In the genomic region with DNA sequence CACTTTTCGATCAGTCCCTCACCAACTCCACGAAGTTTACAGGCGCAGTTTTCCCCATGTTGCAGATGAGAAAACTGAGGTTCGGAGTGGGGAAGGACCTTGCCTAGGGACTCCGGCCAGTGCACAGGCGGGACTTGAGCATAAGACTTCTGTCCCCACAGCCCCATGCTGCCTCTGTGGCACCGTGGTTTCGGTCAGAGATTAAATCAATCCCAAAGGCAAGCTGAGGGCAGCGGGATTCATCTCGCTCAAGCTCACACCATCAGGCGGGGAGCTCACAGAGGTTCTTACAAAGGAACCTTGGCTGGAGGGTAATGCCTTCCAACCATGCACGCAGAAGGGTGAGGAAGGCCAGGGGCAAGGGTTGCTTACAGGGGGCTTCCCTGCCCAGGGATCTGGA, we compare ENCODE assay signal across 1 cellular context.
TF ChIP-seq lines count a peak whose summit lies in the region.

No MANE protein-coding gene starts in this region.

TF ChIP-seq in GM23338, 12 proteins besides CTCF, POLR2A, EP300 and RAD21 (continued from another document):
- TF ChIP-seq, protein P1, sequence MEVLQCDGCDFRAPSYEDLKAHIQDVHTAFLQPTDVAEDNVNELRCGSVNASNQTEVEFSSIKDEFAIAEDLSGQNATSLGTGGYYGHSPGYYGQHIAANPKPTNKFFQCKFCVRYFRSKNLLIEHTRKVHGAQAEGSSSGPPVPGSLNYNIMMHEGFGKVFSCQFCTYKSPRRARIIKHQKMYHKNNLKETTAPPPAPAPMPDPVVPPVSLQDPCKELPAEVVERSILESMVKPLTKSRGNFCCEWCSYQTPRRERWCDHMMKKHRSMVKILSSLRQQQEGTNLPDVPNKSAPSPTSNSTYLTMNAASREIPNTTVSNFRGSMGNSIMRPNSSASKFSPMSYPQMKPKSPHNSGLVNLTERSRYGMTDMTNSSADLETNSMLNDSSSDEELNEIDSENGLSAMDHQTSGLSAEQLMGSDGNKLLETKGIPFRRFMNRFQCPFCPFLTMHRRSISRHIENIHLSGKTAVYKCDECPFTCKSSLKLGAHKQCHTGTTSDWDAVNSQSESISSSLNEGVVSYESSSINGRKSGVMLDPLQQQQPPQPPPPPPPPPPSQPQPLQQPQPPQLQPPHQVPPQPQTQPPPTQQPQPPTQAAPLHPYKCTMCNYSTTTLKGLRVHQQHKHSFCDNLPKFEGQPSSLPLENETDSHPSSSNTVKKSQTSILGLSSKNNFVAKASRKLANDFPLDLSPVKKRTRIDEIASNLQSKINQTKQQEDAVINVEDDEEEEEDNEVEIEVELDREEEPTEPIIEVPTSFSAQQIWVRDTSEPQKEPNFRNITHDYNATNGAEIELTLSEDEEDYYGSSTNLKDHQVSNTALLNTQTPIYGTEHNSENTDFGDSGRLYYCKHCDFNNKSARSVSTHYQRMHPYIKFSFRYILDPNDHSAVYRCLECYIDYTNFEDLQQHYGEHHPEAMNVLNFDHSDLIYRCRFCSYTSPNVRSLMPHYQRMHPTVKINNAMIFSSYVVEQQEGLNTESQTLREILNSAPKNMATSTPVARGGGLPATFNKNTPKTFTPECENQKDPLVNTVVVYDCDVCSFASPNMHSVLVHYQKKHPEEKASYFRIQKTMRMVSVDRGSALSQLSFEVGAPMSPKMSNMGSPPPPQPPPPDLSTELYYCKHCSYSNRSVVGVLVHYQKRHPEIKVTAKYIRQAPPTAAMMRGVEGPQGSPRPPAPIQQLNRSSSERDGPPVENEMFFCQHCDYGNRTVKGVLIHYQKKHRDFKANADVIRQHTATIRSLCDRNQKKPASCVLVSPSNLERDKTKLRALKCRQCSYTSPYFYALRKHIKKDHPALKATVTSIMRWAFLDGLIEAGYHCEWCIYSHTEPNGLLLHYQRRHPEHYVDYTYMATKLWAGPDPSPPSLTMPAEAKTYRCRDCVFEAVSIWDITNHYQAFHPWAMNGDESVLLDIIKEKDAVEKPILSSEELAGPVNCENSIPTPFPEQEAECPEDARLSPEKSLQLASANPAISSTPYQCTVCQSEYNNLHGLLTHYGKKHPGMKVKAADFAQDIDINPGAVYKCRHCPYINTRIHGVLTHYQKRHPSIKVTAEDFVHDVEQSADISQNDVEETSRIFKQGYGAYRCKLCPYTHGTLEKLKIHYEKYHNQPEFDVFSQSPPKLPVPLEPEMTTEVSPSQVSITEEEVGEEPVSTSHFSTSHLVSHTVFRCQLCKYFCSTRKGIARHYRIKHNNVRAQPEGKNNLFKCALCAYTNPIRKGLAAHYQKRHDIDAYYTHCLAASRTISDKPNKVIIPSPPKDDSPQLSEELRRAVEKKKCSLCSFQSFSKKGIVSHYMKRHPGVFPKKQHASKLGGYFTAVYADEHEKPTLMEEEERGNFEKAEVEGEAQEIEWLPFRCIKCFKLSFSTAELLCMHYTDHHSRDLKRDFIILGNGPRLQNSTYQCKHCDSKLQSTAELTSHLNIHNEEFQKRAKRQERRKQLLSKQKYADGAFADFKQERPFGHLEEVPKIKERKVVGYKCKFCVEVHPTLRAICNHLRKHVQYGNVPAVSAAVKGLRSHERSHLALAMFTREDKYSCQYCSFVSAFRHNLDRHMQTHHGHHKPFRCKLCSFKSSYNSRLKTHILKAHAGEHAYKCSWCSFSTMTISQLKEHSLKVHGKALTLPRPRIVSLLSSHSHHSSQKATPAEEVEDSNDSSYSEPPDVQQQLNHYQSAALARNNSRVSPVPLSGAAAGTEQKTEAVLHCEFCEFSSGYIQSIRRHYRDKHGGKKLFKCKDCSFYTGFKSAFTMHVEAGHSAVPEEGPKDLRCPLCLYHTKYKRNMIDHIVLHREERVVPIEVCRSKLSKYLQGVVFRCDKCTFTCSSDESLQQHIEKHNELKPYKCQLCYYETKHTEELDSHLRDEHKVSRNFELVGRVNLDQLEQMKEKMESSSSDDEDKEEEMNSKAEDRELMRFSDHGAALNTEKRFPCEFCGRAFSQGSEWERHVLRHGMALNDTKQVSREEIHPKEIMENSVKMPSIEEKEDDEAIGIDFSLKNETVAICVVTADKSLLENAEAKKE (CRISPR knock-in tag; IDR thresholded peaks at IDR 0.05) = no peak
TF ChIP-seq in GM23338: peak in this region for 0.
